ENCODE assay signal across 1 cellular context in the genomic region with DNA sequence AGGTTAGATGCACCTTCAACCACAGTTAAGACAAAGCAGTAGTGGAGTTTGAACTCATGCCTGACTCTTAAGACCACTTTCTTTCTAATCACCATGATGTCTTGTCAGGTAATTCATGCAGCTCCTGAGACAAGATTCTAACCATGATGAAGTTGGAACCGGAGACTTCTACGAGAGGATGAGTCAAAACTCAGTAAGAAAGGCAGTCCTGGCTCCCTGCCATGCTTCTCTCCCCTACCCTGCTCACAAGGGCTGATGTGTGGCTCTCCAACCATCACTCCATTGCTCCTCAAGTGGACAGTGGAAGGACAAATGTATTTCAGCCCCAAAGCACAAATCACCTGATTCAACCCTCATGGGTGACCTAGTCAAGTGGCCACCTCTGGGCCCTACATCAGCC.
TF ChIP-seq lines count a peak whose summit lies in the region.

No MANE protein-coding gene starts in this region.

TF ChIP-seq in H1, 55 proteins besides CTCF, POLR2A, EP300 and RAD21:
- TF ChIP-seq HDAC2 (IDR thresholded peaks at IDR 0.05; ENCODE audit: borderline replicate concordance in 1 of 2, low read depth in 2 of 2, low read length in 2 of 2), result no peak
- no peak for TF ChIP-seq NANOG (IDR thresholded peaks at IDR 0.05; ENCODE audit: insufficient read depth, low read depth, low read length, poor library complexity, severe bottlenecking)
TF ChIP-seq in H1: peak in this region for 0.
